In genomic region chr15:74833376-74834107, GRCh38 we compare ENCODE assay signal across 1 cellular context.
TF ChIP-seq lines count a peak whose summit lies in the region.

No MANE protein-coding gene starts in this region.

TF ChIP-seq in HEK293, 187 proteins besides CTCF, POLR2A, EP300 and RAD21 (continued from another document):
- TF ChIP-seq ZNF341 (tag by site-specific recombination; IDR thresholded peaks at IDR 0.05; ENCODE audit: low read depth) = peak; percentile 87
- no peak for TF ChIP-seq ZSCAN5A (tag by site-specific recombination; IDR thresholded peaks at IDR 0.05)
- TF ChIP-seq ZNF501 (tag by site-specific recombination; IDR thresholded peaks at IDR 0.05) = no peak
- TF ChIP-seq ZNF701 (tag by site-specific recombination; IDR thresholded peaks at IDR 0.05) = no peak
- TF ChIP-seq ZBTB10 (tag by site-specific recombination; IDR thresholded peaks at IDR 0.05) = no peak
